1 cellular context compared by ENCODE assay signal in the genomic region with DNA sequence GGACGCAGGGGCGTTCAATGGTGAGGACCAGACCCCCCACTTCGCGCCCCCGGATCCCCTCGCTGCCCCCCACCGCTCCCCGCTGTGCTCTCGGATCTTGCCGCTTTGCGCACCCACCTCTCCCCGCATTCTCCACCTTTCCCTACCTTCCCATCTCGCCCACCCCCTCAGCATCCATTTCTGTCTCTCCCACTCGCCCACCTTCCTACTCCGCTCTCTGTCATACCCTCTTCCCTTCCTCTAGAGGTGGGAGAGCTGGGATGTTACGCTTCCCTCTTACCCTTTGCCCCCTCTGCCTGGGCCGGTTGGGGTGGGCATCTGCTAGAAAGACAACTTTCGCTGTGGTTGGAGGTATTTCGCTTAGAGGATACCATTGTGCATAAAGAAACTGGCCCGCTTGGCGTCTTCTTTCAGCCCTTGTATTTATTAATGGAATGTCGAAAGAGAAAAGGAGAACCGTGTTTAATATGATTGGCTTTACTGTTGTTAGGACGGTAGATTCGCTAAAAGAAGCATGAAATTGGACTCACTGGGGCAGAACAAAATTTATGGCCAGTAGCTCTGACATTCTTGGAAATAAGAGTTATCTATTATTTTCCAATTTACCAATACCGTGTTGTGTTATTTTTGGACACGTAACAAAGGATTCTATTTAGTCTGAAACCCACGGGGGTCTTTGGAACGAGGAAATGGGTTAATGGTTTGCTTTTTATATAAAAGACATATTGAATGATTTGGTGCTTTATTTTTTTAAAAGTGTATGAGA.
A peak's percentile ranks its signal among the peaks of the same experiment; 100 is the strongest.
TF ChIP-seq lines count a peak whose summit lies in the region.

No MANE protein-coding gene starts in this region.

TF ChIP-seq in H1, 55 proteins besides CTCF, POLR2A, EP300 and RAD21:
- TF ChIP-seq SRF (IDR thresholded peaks at IDR 0.05; ENCODE audit: low read depth, low read length) (no peak), KDM4A (IDR thresholded peaks at IDR 0.05; ENCODE audit: low read depth, low read length, severe bottlenecking) (peak; percentile 7), ZNF274 (IDR thresholded peaks at IDR 0.05; ENCODE audit: borderline replicate concordance, extremely low read depth, low read length) (no peak), GTF2F1 (IDR thresholded peaks at IDR 0.05; ENCODE audit: borderline replicate concordance, low read depth, low read length) (no peak), MAFK (IDR thresholded peaks at IDR 0.05; ENCODE audit: low read depth, low read length) (no peak), ASH2L (IDR thresholded peaks at IDR 0.05; ENCODE audit: low read length) (peak; percentile 83), SAP30 (IDR thresholded peaks at IDR 0.05; ENCODE audit: insufficient read depth, insufficient replicate concordance, low read length) (no peak)
